Comparison of ENCODE assay signal across 8 cellular contexts in the genomic region with DNA sequence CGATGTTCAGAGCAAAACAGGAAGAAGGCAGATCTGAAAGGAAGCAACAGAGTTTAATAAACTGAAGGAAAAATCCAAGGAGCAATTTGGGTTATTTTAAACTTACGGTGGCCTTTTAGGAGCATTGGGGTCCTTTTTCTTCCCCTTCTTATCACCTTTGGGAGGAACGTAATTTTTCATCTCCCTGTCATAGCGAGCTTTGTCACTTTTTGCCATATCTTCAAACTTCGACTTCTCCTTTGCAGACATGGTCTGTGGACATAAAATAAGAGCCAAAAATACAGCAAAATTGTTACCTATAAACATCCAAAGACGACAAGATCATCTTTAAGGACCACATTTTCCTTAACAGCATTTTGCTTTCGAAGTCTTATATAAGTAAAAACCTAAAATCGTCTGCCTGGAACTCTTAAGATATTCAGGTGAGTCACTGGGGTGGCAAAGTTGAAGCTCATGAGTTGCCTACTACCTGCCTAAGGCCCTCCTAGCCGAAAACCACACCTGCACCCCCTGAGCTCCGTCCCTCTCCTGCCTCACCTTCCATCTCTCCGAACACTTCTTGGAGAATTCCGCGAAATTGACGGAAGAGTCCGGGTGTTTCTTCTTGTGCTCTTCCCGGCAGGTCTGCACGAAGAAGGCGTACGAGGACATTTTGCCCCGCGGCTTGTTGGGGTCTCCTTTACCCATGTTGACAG. TPM values are rescaled to one million over a fixed set of nuclear protein-coding genes. Genes with fewer than 3 reads are reported as not detected.
A peak's percentile ranks its signal among the peaks of the same experiment; 100 is the strongest.
DNase-seq lines count a peak whose midpoint lies in the region; ATAC-seq and TF ChIP-seq lines count a peak whose summit lies in the region.

No MANE protein-coding gene starts in this region.

- H3K79me2 ChIP-seq in OCI-LY3 (ENCODE audit: low read length), result peaks cover 60% of the 10 kb centered on the region

- no TSS peak for BruUV-seq in MCF 10A (replicated peaks; lab: Mats Ljungman, UMichigan)

- CTCF ChIA-PET in MCF 10A (lab: Yijun Ruan, JAX), result interaction anchor here (0.7 to 7.6 kb wide), 9 partner anchors 13 to 920 kb away, joined by 3 to 78 read pairs (median 3); a partner anchor contains a TSS

- POLR2A ChIA-PET in MCF 10A (lab: Yijun Ruan, JAX), result interaction anchor here (0.7 to 14.4 kb wide), 26 partner anchors 9 to 950 kb away, joined by 3 to 824 read pairs (median 5); a partner anchor contains a TSS

- H3K4me3 ChIP-seq in GM12864 (ENCODE audit: low read depth, low read length) (peak overlapping the region; percentile 100), OCI-LY3 (ENCODE audit: low read length) (peak overlapping the region; percentile 91), lung (peak overlapping the region; percentile 88), testis (peak overlapping the region; percentile 98)

- H3K9me3 ChIP-seq in OCI-LY3 (ENCODE audit: insufficient read depth, low read length) (no peaks in the 10 kb centered on the region), lung (ENCODE audit: control insufficient read depth in 2 of 2, insufficient read depth in 1 of 2, low read length in 1 of 2) (no peaks in the 10 kb centered on the region), testis (no peaks in the 10 kb centered on the region)

- peak overlapping the region; percentile 100 for H3K9ac ChIP-seq in OCI-LY3 (ENCODE audit: low read length)

- intact Hi-C loops in MCF 10A (cut with micrococcal nuclease) (no loop called here), testis (cut with DNase I; ENCODE audit: low total_unique reads) (no loop called here)

- H3K4me3 Mint-ChIP-seq in MCF 10A (ENCODE audit: unreplicated experiment), result peak overlapping the region; percentile 99

- H3K27me3 ChIP-seq in OCI-LY3 (ENCODE audit: low read depth, low read length) (no peaks in the 10 kb centered on the region), lung (ENCODE audit: control insufficient read depth, insufficient read depth) (no peaks in the 10 kb centered on the region), testis (no peaks in the 10 kb centered on the region)

- peaks cover 65% of the 10 kb centered on the region for H3K36me3 Mint-ChIP-seq in MCF 10A (ENCODE audit: insufficient read depth, unreplicated experiment)

- H3K4me1 ChIP-seq in OCI-LY3 (ENCODE audit: low read length) (peaks cover 25% of the 10 kb centered on the region), lung (ENCODE audit: control insufficient read depth in 2 of 2, insufficient read depth in 2 of 2, low read length in 2 of 2) (peaks cover 0 to 5% of the 10 kb centered on the region in 2 donors), testis (peaks cover 13% of the 10 kb centered on the region)

- H3K9me3 Mint-ChIP-seq in MCF 10A (ENCODE audit: unreplicated experiment), result no peaks in the 10 kb centered on the region

- H3K27ac ChIP-seq in OCI-LY3 (ENCODE audit: low read length) (peak overlapping the region; percentile 90), lung (ENCODE audit: low read depth in 1 of 2, low read length in 1 of 2) (peak overlapping the region; percentile 94), testis (peak overlapping the region; percentile 100)

- peak overlapping the region; percentile 100 for H3K27ac Mint-ChIP-seq in MCF 10A (ENCODE audit: low read depth, unreplicated experiment)

- H4K20me1 ChIP-seq in OCI-LY3 (ENCODE audit: insufficient read depth, low read length), result peaks cover 15% of the 10 kb centered on the region

- peaks cover 50% of the 10 kb centered on the region for H3K36me3 ChIP-seq in OCI-LY3 (replicated peaks; ENCODE audit: low read depth, low read length)
- H3K36me3 ChIP-seq in lung (ENCODE audit: control insufficient read depth in 2 of 2, insufficient read depth in 2 of 2, low read length in 2 of 2), result peaks cover 0 to 4% of the 10 kb centered on the region in 2 donors
- H3K36me3 ChIP-seq in testis (ENCODE audit: low read depth, missing control alignments), result no peaks in the 10 kb centered on the region

- no peaks in the 10 kb centered on the region for H3K27me3 Mint-ChIP-seq in MCF 10A (ENCODE audit: insufficient read depth, unreplicated experiment)

- 4 to 7% methylated on average over 21 of the region's 21 CpGs for WGBS in lung, 2 donors
- 6 to 11% methylated on average over 13 to 21 of the region's 21 CpGs for WGBS in testis, 2 donors

- no peak overlapping the region for H2AFZ ChIP-seq in OCI-LY3 (ENCODE audit: low read depth, low read length)

- no peak for DNase-seq in GM12864 (ENCODE audit: low read depth)
- DNase-seq in MCF 10A (ENCODE audit: unreplicated experiment), result peak; percentile 49
- DNase-seq in lung (ENCODE audit: low spot score), result no peak
- no peak for DNase-seq in testis
- DNase-seq in NCI-H1105 (lab: John Stamatoyannopoulos, UW), result no peak
- DNase-seq in NCI-H2227 treated with DMSO at 0.1 percent for 48 hours (lab: John Stamatoyannopoulos, UW), result no peak
- no peak for DNase-seq in NCI-H1930 (lab: John Stamatoyannopoulos, UW)

- peak overlapping the region; percentile 93 for H3K4me2 ChIP-seq in OCI-LY3 (ENCODE audit: low read length)

- H3K4me1 Mint-ChIP-seq in MCF 10A (ENCODE audit: insufficient read depth, unreplicated experiment), result peaks cover 14% of the 10 kb centered on the region

- no peak for TF ChIP-seq CTCF in GM12864 (IDR thresholded peaks at IDR 0.05; ENCODE audit: low read depth, low read length, missing control alignments)
- TF ChIP-seq CTCF in OCI-LY3 (IDR thresholded peaks at IDR 0.05; ENCODE audit: low read depth, low read length), result no peak
- no peak for TF ChIP-seq CTCF in MCF 10A (IDR thresholded peaks at IDR 0.05; ENCODE audit: unreplicated experiment)
- TF ChIP-seq CTCF in lung (IDR thresholded peaks at IDR 0.05; ENCODE audit: control extremely low read depth, extremely low read depth), result no peak
- no peak for TF ChIP-seq CTCF in testis (IDR thresholded peaks at IDR 0.05)

- no peak for TF ChIP-seq POLR2A in testis (IDR thresholded peaks at IDR 0.05)

- ATAC-seq in lung (ENCODE audit: insufficient read depth, low FRiP score), result no peak

RNA-seq across cellular contexts. Expression of a gene that starts 1.0 kb away (rescaled TPM):
- total RNA-seq in MCF 10A (2022) (124 and 176 TPM in 2 replicates), lung (10 to 100 TPM; 57.9 to 84.4 TPM), testis (100 to 1,000 TPM in 1 of 2 donors, 10 to 100 TPM in 1; 80.1 to 117 TPM)
- polyA plus RNA-seq in lung (100 to 1,000 TPM; 126 to 187 TPM), testis (ENCODE audit: insufficient read depth, low read depth, low replicate concordance) (235 TPM)

RNA-seq across cellular contexts. Expression of a gene that starts 37.6 kb away (rescaled TPM):
- total RNA-seq in MCF 10A (2022) (17.6 and 30.6 TPM in 2 replicates), lung (10 to 100 TPM; 10.8 to 14.4 TPM), testis (10 to 100 TPM; 49.0 to 57.0 TPM)
- polyA plus RNA-seq in lung (10 to 100 TPM in 1 of 2 donors, 1 to 10 TPM in 1; 5.1 to 25.2 TPM), testis (ENCODE audit: insufficient read depth, low read depth, low replicate concordance) (45.8 TPM)
